Comparison of ENCODE assay signal across 11 cellular contexts in genomic region chr7:150451833-150452431, GRCh38. TPM values are rescaled to one million over a fixed set of nuclear protein-coding genes. Genes with fewer than 3 reads are reported as not detected.
DNase-seq lines count a peak whose midpoint lies in the region; ATAC-seq and TF ChIP-seq lines count a peak whose summit lies in the region.
"Had no signal": no experiment of that assay in that cellular context is flagged by ENCODE, and none has a peak within 500 bp of the region (broad histone marks: within the 10 kb centered on the region; RNA-seq: fewer than 3 reads in every experiment).

No MANE protein-coding gene starts in this region.

- no peaks in the 10 kb centered on the region for H3K27me3 ChIP-seq in CD4-positive, alpha-beta memory T cell (ENCODE audit: insufficient read depth, low read length)
- peaks cover 0 to 26% (median 0%) of the 10 kb centered on the region in 45 donors for H3K27me3 ChIP-seq in dorsolateral prefrontal cortex

- H3K27me3 Mint-ChIP-seq in CD4-positive, alpha-beta memory T cell, result no peaks in the 10 kb centered on the region
- no peaks in the 10 kb centered on the region for H3K27me3 Mint-ChIP-seq in T-helper 17 cell

- peaks cover 4% of the 10 kb centered on the region for H3K36me3 ChIP-seq in CD4-positive, alpha-beta memory T cell (ENCODE audit: insufficient read depth, low read length)

- peaks cover 39 to 57% of the 10 kb centered on the region in 2 donors for H3K36me3 Mint-ChIP-seq in CD4-positive, alpha-beta memory T cell
- peaks cover 13% of the 10 kb centered on the region for H3K36me3 Mint-ChIP-seq in T-helper 17 cell (ENCODE audit: low read depth)

- no peak for ATAC-seq in T-helper 17 cell
- ATAC-seq: HCT116 had no signal

- peak overlapping the region; percentile 95 to 100 for H3K4me3 ChIP-seq in CD4-positive, alpha-beta memory T cell (ENCODE audit: low read length in 2 of 2)
- peak overlapping the region in 57 of 59 donors; percentile 2 to 63 (median 43) for H3K4me3 ChIP-seq in dorsolateral prefrontal cortex

- peaks cover 2 to 28% (median 16%) of the 10 kb centered on the region in 8 donors for H3K9me3 Mint-ChIP-seq in CD4-positive, alpha-beta memory T cell

- H3K27ac Mint-ChIP-seq in CD4-positive, alpha-beta memory T cell, result peak overlapping the region; percentile 84 to 98 (median 96)
- peak overlapping the region; percentile 100 for H3K27ac Mint-ChIP-seq in T-helper 17 cell

- H3K4me1 ChIP-seq in CD4-positive, alpha-beta memory T cell (ENCODE audit: insufficient read depth, low read length), result peaks cover 68% of the 10 kb centered on the region

- peak in 3 of 5 donors; percentile 20 to 70 (median 22) for DNase-seq in CD4-positive, alpha-beta memory T cell
- no peak for DNase-seq in T-helper 17 cell
- no peak for DNase-seq in dorsolateral prefrontal cortex
- DNase-seq in pulmonary artery endothelial cell (ENCODE audit: low read depth, low spot score), result peak; percentile 44
- no peak for DNase-seq in NCI-H69 (lab: John Stamatoyannopoulos, UW)
- DNase-seq in SKM-1 treated with dmso at 0.1 percent for 144 hours (lab: John Stamatoyannopoulos, UW; ENCODE audit: unreplicated experiment), result no peak
- no peak for DNase-seq in germinal center (ENCODE audit: low spot score)
- no peak for DNase-seq in iPS-NIHi7 (ENCODE audit: extremely low spot score)
- DNase-seq: DMS79, kidney glomerular epithelial cell had no signal

- POLR2A ChIA-PET in CD4-positive, alpha-beta memory T cell (lab: Charles Lee; ENCODE audit: partially characterized antibody), result interaction anchor here (0.8 to 31.1 kb wide), 42 partner anchors 22 to 304 kb away, joined by 3 to 1079 read pairs (median 10); partner anchors contain the start of genes GIMAP1, GIMAP2, GIMAP4 and GIMAP5

- peak overlapping the region; percentile 84 for H3K27ac ChIP-seq in CD4-positive, alpha-beta memory T cell (ENCODE audit: low read depth, low read length)
- H3K27ac ChIP-seq in dorsolateral prefrontal cortex, result peak overlapping the region in 47 of 59 donors; percentile 6 to 80 (median 52)

- H3K4me1 Mint-ChIP-seq in CD4-positive, alpha-beta memory T cell, result peaks cover 45 to 82% (median 59%) of the 10 kb centered on the region in 4 donors
- H3K4me1 Mint-ChIP-seq in T-helper 17 cell, result peaks cover 52% of the 10 kb centered on the region

- intact Hi-C loops in CD4-positive, alpha-beta memory T cell (cut with micrococcal nuclease), result loop anchor here (1.0 to 2.0 kb wide), 4 partner anchors 13 to 264 kb away; partner anchors contain the start of genes GIMAP1 and GIMAP2
- intact Hi-C loops in dorsolateral prefrontal cortex (cut with DNase I), result no loop called here

- CTCF ChIA-PET in CD4-positive, alpha-beta memory T cell (lab: Charles Lee; ENCODE audit: partially characterized antibody), result interaction anchor here (1.0 to 10.5 kb wide), 15 partner anchors 9 to 304 kb away, joined by 3 to 146 read pairs (median 6); partner anchors contain the start of genes GIMAP1, GIMAP4, GIMAP6 and GIMAP7

- peaks cover 0 to 13% of the 10 kb centered on the region in 2 donors for H3K9me3 ChIP-seq in CD4-positive, alpha-beta memory T cell (ENCODE audit: control insufficient read depth in 1 of 2, low read length in 2 of 2)
- H3K9me3 ChIP-seq in T-helper 17 cell (ENCODE audit: control insufficient read depth, low read length, poor library complexity, severe bottlenecking), result no peaks in the 10 kb centered on the region

- no peak for TF ChIP-seq CTCF in dorsolateral prefrontal cortex (IDR thresholded peaks at IDR 0.05 in 54 of 56, conservative IDR thresholded peaks at IDR 0.05 in 2 of 56; ENCODE audit: low read depth in 1 of 56, partially characterized antibody in 56 of 56)

- peak overlapping the region; percentile 97 to 100 (median 100) for H3K4me3 Mint-ChIP-seq in CD4-positive, alpha-beta memory T cell
- H3K4me3 Mint-ChIP-seq in T-helper 17 cell, result peak overlapping the region; percentile 100

RNA-seq across cellular contexts. Expression of gene GIMAP8, which starts 1.5 kb away (rescaled TPM):
- total RNA-seq in CD4-positive, alpha-beta memory T cell, result 10 to 100 TPM; 59.0 to 62.5 TPM
- polyA plus RNA-seq in CD4-positive, alpha-beta memory T cell, result 10 to 100 TPM in 1 of 2 donors, 1 to 10 TPM in 1; 9.8 to 39.9 TPM
- total RNA-seq in T-helper 17 cell (10 to 100 TPM in 1 of 2 donors, 1 to 10 TPM in 1; 8.1 to 12.0 TPM), dorsolateral prefrontal cortex (10 to 100 TPM in 1 of 120 experiments, 1 to 10 TPM in 119; 1.6 to 10.3 (median 3.5) TPM), pulmonary artery endothelial cell (68.3 and 104 TPM in 2 replicates)

Comparison
In these comparisons a context has a peak if more than half of its experiments do, and no peak if none do; other contexts are left out.
1. DNase-seq: peak in CD4-positive, alpha-beta memory T cell (3 of 5) and pulmonary artery endothelial cell (single experiment); none in T-helper 17 cell (0 of 3), dorsolateral prefrontal cortex (0 of 10), NCI-H69 (single experiment), SKM-1 treated with dmso at 0.1 percent for 144 hours (single experiment), germinal center (single experiment) and iPS-NIHi7 (single experiment).